Comparison of ENCODE assay signal across 1 cellular context in genomic region chr15:70439304-70439877, GRCh38.
TF ChIP-seq lines count a peak whose summit lies in the region.

No MANE protein-coding gene starts in this region.

TF ChIP-seq in K562, 482 proteins besides CTCF, POLR2A, EP300 and RAD21 (continued from another document and continues in another):
- TF ChIP-seq ZNF512 (tag; IDR thresholded peaks at IDR 0.05) (no peak), C11orf30 (IDR thresholded peaks at IDR 0.05; ENCODE audit: low read depth) (no peak), KAT7 (CRISPR knock-in tag; IDR thresholded peaks at IDR 0.05; ENCODE audit: borderline replicate concordance) (no peak), CTCFL (IDR thresholded peaks at IDR 0.05; ENCODE audit: borderline replicate concordance, insufficient read depth, low read depth, low read length, poor library complexity, severe bottlenecking) (no peak), TBP (optimal IDR thresholded peaks at IDR 0.05; ENCODE audit: low read depth, low read length) (peak; percentile 40), CHD7 (IDR thresholded peaks at IDR 0.05; ENCODE audit: low read depth, low read length) (no peak), EHMT2 (IDR thresholded peaks at IDR 0.05) (no peak), ZBTB43 (CRISPR knock-in tag; IDR thresholded peaks at IDR 0.05) (no peak), MTF1 (CRISPR knock-in tag; IDR thresholded peaks at IDR 0.05; ENCODE audit: borderline replicate concordance) (no peak), EZH2 (IDR thresholded peaks at IDR 0.05; ENCODE audit: borderline replicate concordance, low read depth, low read length) (no peak), GATAD2A (IDR thresholded peaks at IDR 0.05) (peak; percentile 67; the same call in 1 of the 2 replicates), GTF2F1 (IDR thresholded peaks at IDR 0.05; ENCODE audit: low read depth, low read length) (no peak), NEUROD1 (IDR thresholded peaks at IDR 0.05; ENCODE audit: borderline replicate concordance, low read depth, low read length, partially characterized antibody) (no peak), IRF2 (CRISPR knock-in tag; IDR thresholded peaks at IDR 0.05) (no peak), KDM5B (IDR thresholded peaks at IDR 0.05; ENCODE audit: insufficient replicate concordance, low read depth, low read length) (peak; percentile 15), TFE3 (CRISPR knock-in tag; IDR thresholded peaks at IDR 0.05) (no peak), CBFA2T3 (IDR thresholded peaks at IDR 0.05) (peak; percentile 36; the same call in 1 of the 2 replicates), ZNF274 (IDR thresholded peaks at IDR 0.05; ENCODE audit: borderline replicate concordance, low read depth, low read length) (no peak), TEAD4 (IDR thresholded peaks at IDR 0.05; ENCODE audit: low read length) (peak; percentile 34; the same call in 1 of the 2 replicates), TEAD4 (CRISPR knock-in tag; IDR thresholded peaks at IDR 0.05; ENCODE audit: borderline replicate concordance) (no peak), MTA3 (IDR thresholded peaks at IDR 0.05; ENCODE audit: borderline replicate concordance) (peak; percentile 34; the same call in 1 of the 2 replicates), CCAR2 (IDR thresholded peaks at IDR 0.05; ENCODE audit: low read depth, low read length) (no peak), SOX6 (IDR thresholded peaks at IDR 0.05) (peak; percentile 80; the same call in 1 of the 2 replicates), HDAC8 (tag; IDR thresholded peaks at IDR 0.05) (peak; percentile 79; the same call in 1 of the 2 replicates), ZNF551 (CRISPR knock-in tag; IDR thresholded peaks at IDR 0.05) (no peak), HMGN3 (IDR thresholded peaks at IDR 0.05; ENCODE audit: borderline replicate concordance, extremely low read depth, insufficient read length, low read depth, low read length) (no peak), ZNF124 (CRISPR knock-in tag; IDR thresholded peaks at IDR 0.05) (no peak), SNAPC5 (CRISPR knock-in tag; IDR thresholded peaks at IDR 0.05) (no peak), CREB3 (tag; conservative IDR thresholded peaks at IDR 0.05; ENCODE audit: low read depth) (peak; percentile 88), RBM22 (IDR thresholded peaks at IDR 0.05; ENCODE audit: low read depth, low read length, poor library complexity, severe bottlenecking) (no peak), HNRNPUL1 (IDR thresholded peaks at IDR 0.05; ENCODE audit: low read length) (no peak), KLF10 (CRISPR knock-in tag; IDR thresholded peaks at IDR 0.05) (no peak), RFX5 (IDR thresholded peaks at IDR 0.05; ENCODE audit: low read depth, low read length) (no peak), MITF (IDR thresholded peaks at IDR 0.05) (0 out of 2 replicates have a peak, but pooled peaks have one; percentile 16), BMI1 (IDR thresholded peaks at IDR 0.05; ENCODE audit: low read length) (no peak), KLF6 (CRISPR knock-in tag; IDR thresholded peaks at IDR 0.05; ENCODE audit: borderline replicate concordance) (0 out of 2 replicates have a peak, but pooled peaks have one; percentile 46), PURB (CRISPR knock-in tag; IDR thresholded peaks at IDR 0.05; ENCODE audit: low read depth) (no peak), CTBP1 (IDR thresholded peaks at IDR 0.05; ENCODE audit: borderline replicate concordance) (peak; percentile 87), RAD51 (IDR thresholded peaks at IDR 0.05; ENCODE audit: borderline replicate concordance, low read depth) (peak; percentile 45; the same call in 1 of the 2 replicates), SMARCB1 (IDR thresholded peaks at IDR 0.05; ENCODE audit: insufficient read length, low read depth) (peak; percentile 38)
